9 cellular contexts compared by ENCODE assay signal in genomic region chr3:71984843-71985594, GRCh38.
DNase-seq lines count a peak whose midpoint lies in the region; ATAC-seq, FAIRE-seq and TF ChIP-seq lines count a peak whose summit lies in the region.
"Had no signal": no experiment of that assay in that cellular context is flagged by ENCODE, and none has a peak within 500 bp of the region (broad histone marks: within the 10 kb centered on the region; RNA-seq: fewer than 3 reads in every experiment).

No MANE protein-coding gene starts in this region.

- H3K9me3 Mint-ChIP-seq in activated T-cell treated with anti-CD3 and anti-CD28 coated beads, Interleukin-2, amount 50 U/mL, for 72 hours, result peaks cover 0 to 2% of the 10 kb centered on the region in 2 donors

- H3K27ac ChIP-seq in DOHH2 (ENCODE audit: low read depth, low read length), result no peak overlapping the region

- DNase-seq in GM19239 (ENCODE audit: insufficient read length, low spot score) (peak; percentile 9), DMS79 treated with DMSO at 0.1 percent for 48 hours (lab: John Stamatoyannopoulos, UW) (no peak), G401 (ENCODE audit: low spot score) (no peak), GF-D8 (lab: John Stamatoyannopoulos, UW) (no peak), DMS114 treated with DMSO at 0.1 percent for 48 hours (lab: John Stamatoyannopoulos, UW; ENCODE audit: unreplicated experiment) (no peak)
- DNase-seq in activated T-cell treated with anti-CD3 and anti-CD28 coated beads, Interleukin-2, amount 50 U/mL, for 72 hours, result peak; percentile 42 to 56
- DNase-seq: NCI-H2227 treated with DMSO at 0.1 percent for 48 hours had no signal

- TF ChIP-seq CTCF in DOHH2 (IDR thresholded peaks at IDR 0.05; ENCODE audit: low read depth, low read length, poor library complexity, severe bottlenecking), result no peak

- H3K4me3 ChIP-seq in DOHH2 (ENCODE audit: low read length), result no peak overlapping the region

- H3K9me2 ChIP-seq in DOHH2 (replicated peaks; ENCODE audit: control insufficient read depth, low read length), result no peaks in the 10 kb centered on the region

- H3K36me3 Mint-ChIP-seq in activated T-cell treated with anti-CD3 and anti-CD28 coated beads, Interleukin-2, amount 50 U/mL, for 72 hours (ENCODE audit: insufficient read depth in 2 of 2), result peaks cover 2 to 8% of the 10 kb centered on the region in 2 donors

- no peaks in the 10 kb centered on the region for H3K9me3 ChIP-seq in DOHH2 (ENCODE audit: control insufficient read depth, insufficient read depth, low read length)

- peaks cover 33% of the 10 kb centered on the region for H3K4me1 ChIP-seq in DOHH2 (ENCODE audit: control insufficient read depth, low read length)

- H3K27ac Mint-ChIP-seq in activated T-cell treated with anti-CD3 and anti-CD28 coated beads, Interleukin-2, amount 50 U/mL, for 72 hours, result peak overlapping the region; percentile 29

- peak overlapping the region; percentile 23 for H3K4me2 ChIP-seq in DOHH2 (ENCODE audit: low read length)

- peaks cover 70% of the 10 kb centered on the region for H3K4me1 Mint-ChIP-seq in activated T-cell treated with anti-CD3 and anti-CD28 coated beads, Interleukin-2, amount 50 U/mL, for 72 hours (ENCODE audit: low read depth)

- H3K36me3 ChIP-seq in DOHH2 (ENCODE audit: control insufficient read depth, low read length), result no peaks in the 10 kb centered on the region

- H4K20me1 ChIP-seq in DOHH2 (ENCODE audit: control insufficient read depth, insufficient read depth, low read depth, low read length), result no peaks in the 10 kb centered on the region

- no peaks in the 10 kb centered on the region for H3K27me3 ChIP-seq in DOHH2 (ENCODE audit: control insufficient read depth, low read length)

- peak; percentile 90 for ATAC-seq in HG03045 (IDR thresholded peaks at IDR 0.05; ENCODE audit: unreplicated experiment)
- ATAC-seq in activated T-cell treated with anti-CD3 and anti-CD28 coated beads, Interleukin-2, amount 50 U/mL, for 72 hours (replicated peaks in 1 of 2), result peak; percentile 75 to 76

- no peaks in the 10 kb centered on the region for H3K27me3 Mint-ChIP-seq in activated T-cell treated with anti-CD3 and anti-CD28 coated beads, Interleukin-2, amount 50 U/mL, for 72 hours (ENCODE audit: low read depth)

- no peaks in the 10 kb centered on the region for H3K79me2 ChIP-seq in DOHH2 (ENCODE audit: control insufficient read depth, low read length)

- peak overlapping the region; percentile 65 to 71 for H3K4me3 Mint-ChIP-seq in activated T-cell treated with anti-CD3 and anti-CD28 coated beads, Interleukin-2, amount 50 U/mL, for 72 hours

- peak; percentile 96 for FAIRE-seq in GM19239 (lab: Jason Lieb, UNC)

- H3F3A ChIP-seq in DOHH2 (ENCODE audit: control insufficient read depth, insufficient read depth), result no peaks in the 10 kb centered on the region

- in situ Hi-C loops in G401 (cut with HindIII; ENCODE audit: low sequenced_read_pairs), result no loop called here

Comparison
In these comparisons a context has a peak if more than half of its experiments do, and no peak if none do; other contexts are left out.
1. DNase-seq: peak in GM19239 (single experiment) and activated T-cell treated with anti-CD3 and anti-CD28 coated beads, Interleukin-2, amount 50 U/mL, for 72 hours (2 of 2); none in DMS79 treated with DMSO at 0.1 percent for 48 hours (single experiment), G401 (single experiment), GF-D8 (single experiment) and DMS114 treated with DMSO at 0.1 percent for 48 hours (single experiment).